In genomic region chr17:10772425-10773380, GRCh38 we compare ENCODE assay signal across 9 cellular contexts.
A peak's percentile ranks its signal among the peaks of the same experiment; 100 is the strongest.
DNase-seq lines count a peak whose midpoint lies in the region; ATAC-seq and TF ChIP-seq lines count a peak whose summit lies in the region.
"Had no signal": no experiment of that assay in that cellular context is flagged by ENCODE, and none has a peak within 500 bp of the region (broad histone marks: within the 10 kb centered on the region; RNA-seq: fewer than 3 reads in every experiment).

No MANE protein-coding gene starts in this region.

- H3K27ac Mint-ChIP-seq in stimulated activated naive CD8-positive, alpha-beta T cell treated with anti-CD3 and anti-CD28 coated beads, Interleukin-15, amount 100 ng/mL, for 72 hours: no peak overlapping the region
- H3K27ac Mint-ChIP-seq: T-helper 17 cell had no signal

- no peak overlapping the region for H3K4me3 Mint-ChIP-seq in stimulated activated naive CD8-positive, alpha-beta T cell treated with anti-CD3 and anti-CD28 coated beads, Interleukin-15, amount 100 ng/mL, for 72 hours
- H3K4me3 Mint-ChIP-seq: T-helper 17 cell had no signal

- no peak for ATAC-seq in stimulated activated naive CD8-positive, alpha-beta T cell treated with anti-CD3 and anti-CD28 coated beads, Interleukin-15, amount 100 ng/mL, for 72 hours
- ATAC-seq in HG03469 (IDR thresholded peaks at IDR 0.05; ENCODE audit: unreplicated experiment) (no peak), HG03457 (IDR thresholded peaks at IDR 0.05; ENCODE audit: unreplicated experiment) (no peak)
- ATAC-seq: T-helper 17 cell had no signal

- DNase-seq in GM10266 (ENCODE audit: extremely low spot score) (no peak), NCI-H1694 treated with DMSO at 0.1 percent for 48 hours (lab: John Stamatoyannopoulos, UW) (peak; percentile 2), activated T-cell treated with anti-CD3 and anti-CD28 coated beads for 48 hours (ENCODE audit: low read depth) (peak; percentile 31), kidney tubule cell (ENCODE audit: low spot score) (peak; percentile 34), NCI-H345 treated with DMSO at 0.1 percent for 48 hours (lab: John Stamatoyannopoulos, UW; ENCODE audit: unreplicated experiment) (no peak)
- DNase-seq in stimulated activated naive CD8-positive, alpha-beta T cell treated with anti-CD3 and anti-CD28 coated beads, Interleukin-15, amount 100 ng/mL, for 72 hours: peak; percentile 31 to 49

- H3K27me3 Mint-ChIP-seq in stimulated activated naive CD8-positive, alpha-beta T cell treated with anti-CD3 and anti-CD28 coated beads, Interleukin-15, amount 100 ng/mL, for 72 hours: no peaks in the 10 kb centered on the region
- H3K27me3 Mint-ChIP-seq: T-helper 17 cell had no signal

- no peaks in the 10 kb centered on the region for H3K4me1 Mint-ChIP-seq in stimulated activated naive CD8-positive, alpha-beta T cell treated with anti-CD3 and anti-CD28 coated beads, Interleukin-15, amount 100 ng/mL, for 72 hours

- TF ChIP-seq CTCF in GM10266 (IDR thresholded peaks at IDR 0.05; ENCODE audit: control insufficient read depth, insufficient read depth, low read depth, missing control alignments): peak; percentile 50

- peaks cover 5 to 22% of the 10 kb centered on the region in 2 donors for H3K9me3 Mint-ChIP-seq in stimulated activated naive CD8-positive, alpha-beta T cell treated with anti-CD3 and anti-CD28 coated beads, Interleukin-15, amount 100 ng/mL, for 72 hours

Comparison
In these comparisons a context has a peak if more than half of its experiments do, and no peak if none do; other contexts are left out.
1. DNase-seq: peak in NCI-H1694 treated with DMSO at 0.1 percent for 48 hours (single experiment), activated T-cell treated with anti-CD3 and anti-CD28 coated beads for 48 hours (single experiment), kidney tubule cell (single experiment) and stimulated activated naive CD8-positive, alpha-beta T cell treated with anti-CD3 and anti-CD28 coated beads, Interleukin-15, amount 100 ng/mL, for 72 hours (2 of 2); none in GM10266 (single experiment) and NCI-H345 treated with DMSO at 0.1 percent for 48 hours (single experiment).